8 cellular contexts compared by ENCODE assay signal in the genomic region with DNA sequence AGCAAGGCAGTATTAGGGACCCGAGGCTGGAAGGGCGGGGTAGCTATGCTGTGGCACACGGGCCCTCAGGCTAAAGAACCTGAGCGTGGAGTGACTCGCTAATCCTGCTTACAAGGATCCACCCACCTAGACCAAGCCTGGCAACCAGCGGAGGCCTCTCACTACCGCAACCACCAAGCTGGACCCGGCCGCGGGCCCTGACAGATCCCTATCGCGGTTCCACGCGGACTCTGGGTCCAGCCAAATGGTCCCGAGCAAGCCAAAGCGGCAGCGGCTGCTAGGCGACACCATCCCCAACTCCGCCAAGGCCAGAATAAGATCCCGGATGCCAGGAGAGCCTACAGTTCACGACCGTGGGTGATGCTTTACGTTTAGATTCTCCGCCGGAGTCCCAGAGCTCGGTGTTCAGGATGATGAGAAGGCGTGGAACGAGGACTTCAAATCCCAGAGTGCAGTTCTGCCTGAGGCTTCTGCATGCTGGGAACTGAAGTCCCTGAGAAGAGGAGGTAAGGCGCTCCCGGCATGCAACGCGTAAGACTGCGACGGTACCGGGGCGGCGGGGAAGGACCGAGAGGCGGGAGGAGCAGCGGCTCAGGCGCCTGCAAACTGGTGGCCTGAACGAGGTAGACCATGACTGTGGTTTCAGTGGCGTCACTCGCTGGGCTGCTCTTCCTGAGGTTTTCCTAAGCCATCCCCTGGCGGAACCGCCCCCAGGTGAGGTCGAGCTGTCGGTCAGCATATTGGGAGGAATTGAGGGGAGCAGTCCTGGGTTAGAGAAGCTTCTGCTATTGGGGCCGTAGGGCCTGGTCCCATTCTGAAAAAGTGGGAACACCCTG. TPM values are rescaled to one million over a fixed set of nuclear protein-coding genes. Genes with fewer than 3 reads are reported as not detected.
A peak's percentile ranks its signal among the peaks of the same experiment; 100 is the strongest.
DNase-seq lines count a peak whose midpoint lies in the region; ATAC-seq and TF ChIP-seq lines count a peak whose summit lies in the region.

A gene with protein sequence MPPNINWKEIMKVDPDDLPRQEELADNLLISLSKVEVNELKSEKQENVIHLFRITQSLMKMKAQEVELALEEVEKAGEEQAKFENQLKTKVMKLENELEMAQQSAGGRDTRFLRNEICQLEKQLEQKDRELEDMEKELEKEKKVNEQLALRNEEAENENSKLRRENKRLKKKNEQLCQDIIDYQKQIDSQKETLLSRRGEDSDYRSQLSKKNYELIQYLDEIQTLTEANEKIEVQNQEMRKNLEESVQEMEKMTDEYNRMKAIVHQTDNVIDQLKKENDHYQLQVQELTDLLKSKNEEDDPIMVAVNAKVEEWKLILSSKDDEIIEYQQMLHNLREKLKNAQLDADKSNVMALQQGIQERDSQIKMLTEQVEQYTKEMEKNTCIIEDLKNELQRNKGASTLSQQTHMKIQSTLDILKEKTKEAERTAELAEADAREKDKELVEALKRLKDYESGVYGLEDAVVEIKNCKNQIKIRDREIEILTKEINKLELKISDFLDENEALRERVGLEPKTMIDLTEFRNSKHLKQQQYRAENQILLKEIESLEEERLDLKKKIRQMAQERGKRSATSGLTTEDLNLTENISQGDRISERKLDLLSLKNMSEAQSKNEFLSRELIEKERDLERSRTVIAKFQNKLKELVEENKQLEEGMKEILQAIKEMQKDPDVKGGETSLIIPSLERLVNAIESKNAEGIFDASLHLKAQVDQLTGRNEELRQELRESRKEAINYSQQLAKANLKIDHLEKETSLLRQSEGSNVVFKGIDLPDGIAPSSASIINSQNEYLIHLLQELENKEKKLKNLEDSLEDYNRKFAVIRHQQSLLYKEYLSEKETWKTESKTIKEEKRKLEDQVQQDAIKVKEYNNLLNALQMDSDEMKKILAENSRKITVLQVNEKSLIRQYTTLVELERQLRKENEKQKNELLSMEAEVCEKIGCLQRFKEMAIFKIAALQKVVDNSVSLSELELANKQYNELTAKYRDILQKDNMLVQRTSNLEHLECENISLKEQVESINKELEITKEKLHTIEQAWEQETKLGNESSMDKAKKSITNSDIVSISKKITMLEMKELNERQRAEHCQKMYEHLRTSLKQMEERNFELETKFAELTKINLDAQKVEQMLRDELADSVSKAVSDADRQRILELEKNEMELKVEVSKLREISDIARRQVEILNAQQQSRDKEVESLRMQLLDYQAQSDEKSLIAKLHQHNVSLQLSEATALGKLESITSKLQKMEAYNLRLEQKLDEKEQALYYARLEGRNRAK (N-terminal part only) (minus strand): TSS at position 315 of the 836 bp plus-strand sequence. CDS start 781 bp downstream, outside the sequence.
Gene TMTC3, plus strand, starts transcription at position 534 of the 836 bp plus-strand sequence. CDS start 6,009 bp downstream, outside the sequence.

- H3K36me3 ChIP-seq in naive thymus-derived CD4-positive, alpha-beta T cell (ENCODE audit: control insufficient read depth in 2 of 3, insufficient read depth in 3 of 3, low read length in 3 of 3) = peaks cover 0 to 8% (median 0%) of the 10 kb centered on the region in 3 experiments

- H3K36me3 Mint-ChIP-seq in activated T-helper 2 cell treated with anti-CD3 and anti-CD28 coated beads, Interferon-gamma antibody, Interleukin-2, Interleukin-4, amounts not matched to agents 10 μg/mL and 5 μg/mL and 100 μg/mL, durations not matched to agents 14 hours and 24 hours and 36 hours (ENCODE audit: low read depth) = peaks cover 34% of the 10 kb centered on the region
- H3K36me3 Mint-ChIP-seq in naive thymus-derived CD4-positive, alpha-beta T cell = peaks cover 10 to 21% (median 15%) of the 10 kb centered on the region in 5 donors
- peaks cover 30% of the 10 kb centered on the region for H3K36me3 Mint-ChIP-seq in stimulated activated memory B cell treated with anti-CD40 and anti-IgM and Interleukin-4, amounts not matched to agents 10 μg/mL and 1 μg/mL and 100 μg/mL, for 72 hours

- CTCF ChIA-PET in naive thymus-derived CD4-positive, alpha-beta T cell (lab: Charles Lee) = no interaction called here

- peak; percentile 100 for DNase-seq in EL
- peak; percentile 99 for DNase-seq in H4 (ENCODE audit: low spot score)
- DNase-seq in LNCaP clone FGC (ENCODE audit: low read depth) = peak; percentile 99
- DNase-seq in RPMI8226 = peak; percentile 97
- peak; percentile 93 for DNase-seq in activated T-helper 2 cell treated with anti-CD3 and anti-CD28 coated beads, Interferon-gamma antibody, Interleukin-2, Interleukin-4, amounts not matched to agents 10 μg/mL and 5 μg/mL and 100 μg/mL, durations not matched to agents 14 hours and 24 hours and 36 hours (ENCODE audit: low spot score)
- peak; percentile 100 for DNase-seq in fibroblast of mammary gland (ENCODE audit: low read depth)
- peak; percentile 69 to 98 (median 94) for DNase-seq in naive thymus-derived CD4-positive, alpha-beta T cell

- peak within 1 kb of the TSS; percentile 84 for H3K27ac ChIP-seq in naive thymus-derived CD4-positive, alpha-beta T cell (ENCODE audit: low read depth, low read length)

- peak within 1 kb of the TSS; percentile 96 for H3K4me3 ChIP-seq in LNCaP clone FGC (ENCODE audit: low read depth, low read length)
- peak within 1 kb of the TSS; percentile 95 for H3K4me3 ChIP-seq in fibroblast of mammary gland (ENCODE audit: control insufficient read depth, low read depth, low read length)
- H3K4me3 ChIP-seq in naive thymus-derived CD4-positive, alpha-beta T cell (ENCODE audit: low read length) = peak within 1 kb of the TSS; percentile 82

- TF ChIP-seq CTCF in LNCaP clone FGC (IDR thresholded peaks at IDR 0.05; ENCODE audit: control insufficient read depth, extremely low read depth, insufficient read depth) = no peak
- no peak for TF ChIP-seq CTCF in fibroblast of mammary gland (conservative IDR thresholded peaks at IDR 0.05; ENCODE audit: control insufficient read depth, insufficient read depth, low read depth, low read length)

- POLR2A ChIA-PET in naive thymus-derived CD4-positive, alpha-beta T cell (lab: Charles Lee) = interaction anchor here (0.6 to 2.0 kb wide), 4 partner anchors 35 to 1567 kb away, joined by 3 to 14 read pairs (median 6); partner anchors contain the start of gene ATP2B1

- H3K4me1 ChIP-seq in naive thymus-derived CD4-positive, alpha-beta T cell (ENCODE audit: control insufficient read depth in 2 of 2, insufficient read depth in 2 of 2, low read length in 2 of 2) = peaks cover 12 to 14% of the 10 kb centered on the region in 2 donors

- peak; percentile 97 for ATAC-seq in naive thymus-derived CD4-positive, alpha-beta T cell
- peak; percentile 99 for ATAC-seq in stimulated activated memory B cell treated with anti-CD40 and anti-IgM and Interleukin-4, amounts not matched to agents 10 μg/mL and 1 μg/mL and 100 μg/mL, for 72 hours

- H3K4me3 Mint-ChIP-seq in activated T-helper 2 cell treated with anti-CD3 and anti-CD28 coated beads, Interferon-gamma antibody, Interleukin-2, Interleukin-4, amounts not matched to agents 10 μg/mL and 5 μg/mL and 100 μg/mL, durations not matched to agents 14 hours and 24 hours and 36 hours (ENCODE audit: low read depth) = peak within 1 kb of the TSS; percentile 94
- peak within 1 kb of the TSS; percentile 88 to 100 (median 96) for H3K4me3 Mint-ChIP-seq in naive thymus-derived CD4-positive, alpha-beta T cell
- H3K4me3 Mint-ChIP-seq in stimulated activated memory B cell treated with anti-CD40 and anti-IgM and Interleukin-4, amounts not matched to agents 10 μg/mL and 1 μg/mL and 100 μg/mL, for 72 hours = peak within 1 kb of the TSS; percentile 92

- no peaks in the 10 kb centered on the region for H3K27me3 Mint-ChIP-seq in activated T-helper 2 cell treated with anti-CD3 and anti-CD28 coated beads, Interferon-gamma antibody, Interleukin-2, Interleukin-4, amounts not matched to agents 10 μg/mL and 5 μg/mL and 100 μg/mL, durations not matched to agents 14 hours and 24 hours and 36 hours (ENCODE audit: low read depth)
- no peaks in the 10 kb centered on the region for H3K27me3 Mint-ChIP-seq in naive thymus-derived CD4-positive, alpha-beta T cell
- no peaks in the 10 kb centered on the region for H3K27me3 Mint-ChIP-seq in stimulated activated memory B cell treated with anti-CD40 and anti-IgM and Interleukin-4, amounts not matched to agents 10 μg/mL and 1 μg/mL and 100 μg/mL, for 72 hours

- H3K4me1 Mint-ChIP-seq in activated T-helper 2 cell treated with anti-CD3 and anti-CD28 coated beads, Interferon-gamma antibody, Interleukin-2, Interleukin-4, amounts not matched to agents 10 μg/mL and 5 μg/mL and 100 μg/mL, durations not matched to agents 14 hours and 24 hours and 36 hours (ENCODE audit: low read depth) = peaks cover 34% of the 10 kb centered on the region
- H3K4me1 Mint-ChIP-seq in naive thymus-derived CD4-positive, alpha-beta T cell = peaks cover 26 to 68% (median 45%) of the 10 kb centered on the region in 7 donors
- peaks cover 49% of the 10 kb centered on the region for H3K4me1 Mint-ChIP-seq in stimulated activated memory B cell treated with anti-CD40 and anti-IgM and Interleukin-4, amounts not matched to agents 10 μg/mL and 1 μg/mL and 100 μg/mL, for 72 hours

- peak within 1 kb of the TSS; percentile 91 for H3K27ac Mint-ChIP-seq in activated T-helper 2 cell treated with anti-CD3 and anti-CD28 coated beads, Interferon-gamma antibody, Interleukin-2, Interleukin-4, amounts not matched to agents 10 μg/mL and 5 μg/mL and 100 μg/mL, durations not matched to agents 14 hours and 24 hours and 36 hours
- peak within 1 kb of the TSS; percentile 66 to 99 (median 94) for H3K27ac Mint-ChIP-seq in naive thymus-derived CD4-positive, alpha-beta T cell
- H3K27ac Mint-ChIP-seq in stimulated activated memory B cell treated with anti-CD40 and anti-IgM and Interleukin-4, amounts not matched to agents 10 μg/mL and 1 μg/mL and 100 μg/mL, for 72 hours = peak within 1 kb of the TSS; percentile 85

- no peaks in the 10 kb centered on the region for H3K9me3 Mint-ChIP-seq in activated T-helper 2 cell treated with anti-CD3 and anti-CD28 coated beads, Interferon-gamma antibody, Interleukin-2, Interleukin-4, amounts not matched to agents 10 μg/mL and 5 μg/mL and 100 μg/mL, durations not matched to agents 14 hours and 24 hours and 36 hours
- peaks cover 0 to 2% (median 0%) of the 10 kb centered on the region in 11 donors for H3K9me3 Mint-ChIP-seq in naive thymus-derived CD4-positive, alpha-beta T cell
- no peaks in the 10 kb centered on the region for H3K9me3 Mint-ChIP-seq in stimulated activated memory B cell treated with anti-CD40 and anti-IgM and Interleukin-4, amounts not matched to agents 10 μg/mL and 1 μg/mL and 100 μg/mL, for 72 hours

- H3K27me3 ChIP-seq in naive thymus-derived CD4-positive, alpha-beta T cell (ENCODE audit: control insufficient read depth in 2 of 2, insufficient read depth in 2 of 2, low read length in 2 of 2) = no peaks in the 10 kb centered on the region

- intact Hi-C loops in activated T-helper 2 cell treated with anti-CD3 and anti-CD28 coated beads, Interferon-gamma antibody, Interleukin-2, Interleukin-4, amounts not matched to agents 10 μg/mL and 5 μg/mL and 100 μg/mL, durations not matched to agents 14 hours and 24 hours and 36 hours (cut with micrococcal nuclease) = loop anchor here (1.0 to 10.0 kb wide), 8 partner anchors 93 to 1567 kb away; a partner anchor contains a TSS
- intact Hi-C loops in naive thymus-derived CD4-positive, alpha-beta T cell (cut with micrococcal nuclease) = loop anchor here (1.0 to 5.0 kb wide), 11 partner anchors 9 to 1720 kb away; partner anchors contain the start of genes DUSP6 (in 1 of the 2), GALNT4 (in 1 of the 2) and POC1B (in 1 of the 2)

- no peaks in the 10 kb centered on the region for H3K9me3 ChIP-seq in naive thymus-derived CD4-positive, alpha-beta T cell (ENCODE audit: control insufficient read depth in 2 of 3, low read length in 3 of 3)

RNA-seq across cellular contexts. Expression of the first gene that starts in this region (rescaled TPM):
- total RNA-seq in H4 (2014; rRNA removed; shearing (Covaris generic)) = 6.3 and 7.5 TPM in 2 replicates
- 16.0 TPM in 2 replicates for total RNA-seq in activated T-helper 2 cell treated with anti-CD3 and anti-CD28 coated beads, Interferon-gamma antibody, Interleukin-2, Interleukin-4, amounts not matched to agents 10 μg/mL and 5 μg/mL and 100 μg/mL, durations not matched to agents 14 hours and 24 hours and 36 hours
- 10 to 100 TPM; 14.7 to 29.5 (median 19.5) TPM for total RNA-seq in naive thymus-derived CD4-positive, alpha-beta T cell
- polyA plus RNA-seq in naive thymus-derived CD4-positive, alpha-beta T cell = 1 to 10 TPM; 4.4 to 7.5 TPM

RNA-seq across cellular contexts. Expression of gene TMTC3, which starts in this region (rescaled TPM):
- 22.7 and 30.5 TPM in 2 replicates for total RNA-seq in H4 (2014; rRNA removed; shearing (Covaris generic))
- 7.2 and 8.1 TPM in 2 replicates for total RNA-seq in activated T-helper 2 cell treated with anti-CD3 and anti-CD28 coated beads, Interferon-gamma antibody, Interleukin-2, Interleukin-4, amounts not matched to agents 10 μg/mL and 5 μg/mL and 100 μg/mL, durations not matched to agents 14 hours and 24 hours and 36 hours
- total RNA-seq in naive thymus-derived CD4-positive, alpha-beta T cell = 10 to 100 TPM in 2 of 5 experiments, 1 to 10 TPM in 3; 6.4 to 11.1 (median 7.5) TPM
- polyA plus RNA-seq in naive thymus-derived CD4-positive, alpha-beta T cell = 1 to 10 TPM; 2.5 to 3.1 TPM

Comparison
In these comparisons a context has a peak if more than half of its experiments do, and no peak if none do; other contexts are left out.
1. Peak in every context shown above with its lines: DNase-seq, ATAC-seq, H3K4me3 ChIP-seq and H3K27ac ChIP-seq.